Comparison of ENCODE assay signal across 16 cellular contexts in the genomic region with DNA sequence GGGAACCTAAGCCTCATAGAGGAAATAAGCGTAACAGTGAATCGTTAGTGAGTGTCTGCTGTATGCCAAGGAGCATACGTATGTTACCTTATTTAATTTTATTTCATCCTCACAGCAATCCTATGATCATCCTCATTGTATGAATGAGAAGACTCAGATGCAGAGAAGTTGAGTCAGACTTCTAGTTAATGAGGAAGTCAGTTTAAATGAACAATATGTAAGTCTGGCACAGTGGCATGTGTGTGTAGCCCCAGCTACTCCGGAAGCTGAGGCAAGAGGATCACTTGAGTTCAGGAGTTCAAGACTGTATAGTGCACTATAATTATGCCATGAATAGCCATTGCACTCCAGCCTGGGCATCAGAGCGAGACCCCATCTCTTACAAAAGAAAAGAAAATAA.
DNase-seq lines count a peak whose midpoint lies in the region; ATAC-seq, FAIRE-seq and TF ChIP-seq lines count a peak whose summit lies in the region.
"Had no signal": no experiment of that assay in that cellular context is flagged by ENCODE, and none has a peak within 500 bp of the region (broad histone marks: within the 10 kb centered on the region; RNA-seq: fewer than 3 reads in every experiment).

No MANE protein-coding gene starts in this region.

- no peaks in the 10 kb centered on the region for H3K79me2 ChIP-seq in H1 (ENCODE audit: control insufficient read depth in 1 of 2, insufficient read depth in 2 of 2, low read length in 2 of 2)
- H3K79me2 ChIP-seq in osteoblast (ENCODE audit: insufficient read depth, low read length) = no peaks in the 10 kb centered on the region

- H4K20me1 ChIP-seq in H1 (replicated peaks in 1 of 2; ENCODE audit: control insufficient read depth in 1 of 2, insufficient read depth in 2 of 2, low read length in 2 of 2) (no peaks in the 10 kb centered on the region), osteoblast (ENCODE audit: insufficient read depth, low read length) (no peaks in the 10 kb centered on the region)

- H2AFZ ChIP-seq in H1 (ENCODE audit: low read length) (peak overlapping the region; percentile 9; the same call in 1 of the 2 replicates), osteoblast (ENCODE audit: low read length) (peak overlapping the region; percentile 67)

- H3K27ac Mint-ChIP-seq in HFFc6 = peak overlapping the region; percentile 98
- H3K27ac Mint-ChIP-seq: activated naive CD4-positive, alpha-beta T cell treated with anti-CD3 and anti-CD28 coated beads for 36 hours had no signal

- H2BK12ac ChIP-seq in H1 (ENCODE audit: low read depth, low read length) = no peak overlapping the region

- no peak overlapping the region for H4K5ac ChIP-seq in H1 (ENCODE audit: insufficient read length, low read depth, low read length)

- TF ChIP-seq EP300 in H1 (IDR thresholded peaks at IDR 0.05; ENCODE audit: borderline replicate concordance in 1 of 2, low read depth in 2 of 2, low read length in 2 of 2) = no peak
- TF ChIP-seq EP300 in sigmoid colon (IDR thresholded peaks at IDR 0.05) = no peak

- H3K4ac ChIP-seq in H1 (replicated peaks; ENCODE audit: insufficient read length, low read depth, low read length) = no peak overlapping the region

- peaks cover 0 to 3% of the 10 kb centered on the region in 2 experiments; a peak in 1 of 4 replicates for H3K9me3 ChIP-seq in H1 (ENCODE audit: insufficient read depth in 2 of 2, low read depth in 1 of 2, low read length in 1 of 2)
- H3K9me3 ChIP-seq in osteoblast (ENCODE audit: low read depth, low read length) = no peaks in the 10 kb centered on the region
- H3K9me3 ChIP-seq in sigmoid colon = no peaks in the 10 kb centered on the region
- no peaks in the 10 kb centered on the region for H3K9me3 ChIP-seq in adrenal gland (replicated peaks in 1 of 3)
- H3K9me3 ChIP-seq: BE2C, Peyer's patch, psoas muscle had no signal

- no peaks in the 10 kb centered on the region for H3K27me3 ChIP-seq in H1 (replicated peaks in 1 of 4; ENCODE audit: control insufficient read depth in 3 of 4, extremely low read depth in 1 of 4, insufficient read depth in 3 of 4, low read length in 3 of 4)
- H3K27me3 ChIP-seq in osteoblast (ENCODE audit: insufficient read depth, low read length) = no peaks in the 10 kb centered on the region
- H3K27me3 ChIP-seq in sigmoid colon = no peaks in the 10 kb centered on the region
- H3K27me3 ChIP-seq in adrenal gland = no peaks in the 10 kb centered on the region
- H3K27me3 ChIP-seq: BE2C, Peyer's patch had no signal

- no peak overlapping the region for H4K91ac ChIP-seq in H1 (replicated peaks; ENCODE audit: insufficient read length, low read length)

- H3K36me3 ChIP-seq in H1 (ENCODE audit: control insufficient read depth in 2 of 4, insufficient read depth in 4 of 4, low read length in 3 of 4) (no peaks in the 10 kb centered on the region), osteoblast (ENCODE audit: insufficient read depth, low read length) (no peaks in the 10 kb centered on the region), sigmoid colon (no peaks in the 10 kb centered on the region), adrenal gland (replicated peaks in 1 of 2) (no peaks in the 10 kb centered on the region)
- H3K36me3 ChIP-seq: BE2C, Peyer's patch had no signal

- no peaks in the 10 kb centered on the region; the same call in 1 of the 2 replicates for H3K27me3 Mint-ChIP-seq in HFFc6 (ENCODE audit: insufficient read depth)
- H3K27me3 Mint-ChIP-seq: T-helper 17 cell had no signal

- H3K4me1 ChIP-seq in H1 (replicated peaks in 1 of 4; ENCODE audit: control insufficient read depth in 3 of 4, insufficient read depth in 4 of 4, low read length in 3 of 4) (no peaks in the 10 kb centered on the region), osteoblast (ENCODE audit: insufficient read depth, low read length) (peaks cover 49% of the 10 kb centered on the region), sigmoid colon (peaks cover 0 to 3% (median 0%) of the 10 kb centered on the region in 4 donors), adrenal gland (replicated peaks in 1 of 2) (peaks cover 0 to 5% of the 10 kb centered on the region in 2 donors)
- H3K4me1 ChIP-seq: BE2C, Peyer's patch had no signal

- intact Hi-C loops in sigmoid colon (cut with DNase I) = no loop called here
- intact Hi-C loops in adrenal gland (cut with DNase I) = loop anchor here (5.0 to 10.0 kb wide), 2 partner anchors 387 to 390 kb away; no protein-coding TSS in a partner anchor

- no peak overlapping the region for H2BK120ac ChIP-seq in H1 (replicated peaks; ENCODE audit: low read depth, low read length)

- 94% methylated on average over 5 of the region's 5 CpGs; no CpG with 5 or more reads in 1 of the 2 experiments for WGBS in H1 (ENCODE audit: extremely low coverage in 1 of 2, insufficient coverage in 1 of 2, insufficient read length in 1 of 2, insufficient replicate concordance in 2 of 2, low coverage in 1 of 2, low lambda C conversion rate in 2 of 2, missing lambda C conversion rate in 1 of 2), 2 experiments
- WGBS in sigmoid colon, 2 donors = 82 to 85% methylated on average over 5 of the region's 5 CpGs
- WGBS in adrenal gland, 4 donors = 62 to 81% (median 68%) methylated on average over 5 of the region's 5 CpGs

- H3K14ac ChIP-seq in H1 (ENCODE audit: insufficient read length) = no peak overlapping the region

- H2AK5ac ChIP-seq in H1 (ENCODE audit: low read depth, low read length) = no peak overlapping the region

- no peaks in the 10 kb centered on the region for H3K79me1 ChIP-seq in H1 (ENCODE audit: low read depth, low read length)

- CTCF ChIA-PET in H1 (lab: Charles Lee; ENCODE audit: partially characterized antibody) = interaction anchor here (0.7 to 2.1 kb wide), 7 partner anchors 22 to 1539 kb away, joined by 3 to 9 read pairs (median 3); no protein-coding TSS in a partner anchor

- no peak overlapping the region for H3K27ac ChIP-seq in H1 (ENCODE audit: low read depth, low read length)
- peak overlapping the region; percentile 46 for H3K27ac ChIP-seq in osteoblast (ENCODE audit: low read depth, low read length)
- H3K27ac ChIP-seq in sigmoid colon = no peak overlapping the region
- no peak overlapping the region for H3K27ac ChIP-seq in adrenal gland
- H3K27ac ChIP-seq: Peyer's patch, psoas muscle had no signal

- no peak overlapping the region for H4K8ac ChIP-seq in H1 (ENCODE audit: extremely low read depth, insufficient read depth, low read length)

- no peak overlapping the region for H2BK5ac ChIP-seq in H1 (ENCODE audit: low read depth, low read length)

- no peak for FAIRE-seq in H1 (lab: Jason Lieb, UNC)

- no peak overlapping the region; the same call in 1 of the 2 replicates for H3K4me3 Mint-ChIP-seq in HFFc6
- H3K4me3 Mint-ChIP-seq: activated naive CD4-positive, alpha-beta T cell treated with anti-CD3 and anti-CD28 coated beads for 36 hours; T-helper 17 cell had no signal

- H3K23ac ChIP-seq in H1 (ENCODE audit: insufficient read length) = no peak overlapping the region

- peaks cover 15% of the 10 kb centered on the region for H3K36me3 Mint-ChIP-seq in HFFc6 (ENCODE audit: low read depth)

- no peak overlapping the region for H3K4me3 ChIP-seq in H1 (ENCODE audit: extremely low read depth in 1 of 4, insufficient read depth in 2 of 4, low read depth in 3 of 4, low read length in 4 of 4)
- H3K4me3 ChIP-seq in osteoblast (ENCODE audit: insufficient read depth, low read length) = no peak overlapping the region
- H3K4me3 ChIP-seq in sigmoid colon = no peak overlapping the region
- no peak overlapping the region for H3K4me3 ChIP-seq in adrenal gland
- H3K4me3 ChIP-seq: Peyer's patch, psoas muscle had no signal

- peaks cover 6% of the 10 kb centered on the region; the same call in 1 of the 2 replicates for H3K9me3 Mint-ChIP-seq in HFFc6

- no peak overlapping the region for H2BK15ac ChIP-seq in H1 (ENCODE audit: low read length)

- H3K23me2 ChIP-seq in H1 (ENCODE audit: low read depth, low read length) = no peaks in the 10 kb centered on the region; the same call in 1 of the 2 replicates

- peaks cover 69% of the 10 kb centered on the region for H3K4me1 Mint-ChIP-seq in HFFc6 (ENCODE audit: low read depth)

- POLR2A ChIA-PET in H1 (lab: Charles Lee; ENCODE audit: partially characterized antibody) = no interaction called here

- no peak for TF ChIP-seq RAD21 in H1 (IDR thresholded peaks at IDR 0.05 in 1 of 2, conservative IDR thresholded peaks at IDR 0.05 in 1 of 2; ENCODE audit: low read depth in 2 of 2, low read length in 2 of 2)

- ATAC-seq in GM18517 (IDR thresholded peaks at IDR 0.05; ENCODE audit: unreplicated experiment) = no peak

- H2BK20ac ChIP-seq in H1 (ENCODE audit: low read length) = no peak overlapping the region

- H3K9ac ChIP-seq in H1 (replicated peaks in 1 of 4; ENCODE audit: extremely low read depth in 1 of 4, low read depth in 3 of 4, low read length in 3 of 4) = no peak overlapping the region

- H3K56ac ChIP-seq in H1 (replicated peaks; ENCODE audit: insufficient read length, low read depth, low read length) = no peak overlapping the region

- TF ChIP-seq CTCF in HFFc6 (IDR thresholded peaks at IDR 0.05) = no peak
- TF ChIP-seq CTCF in H1 (IDR thresholded peaks at IDR 0.05; ENCODE audit: control extremely low read depth in 1 of 3, insufficient read depth in 1 of 3, low read depth in 1 of 3, low read length in 3 of 3) = no peak
- no peak for TF ChIP-seq CTCF in osteoblast (IDR thresholded peaks at IDR 0.05; ENCODE audit: extremely low read depth, low read depth, low read length)
- TF ChIP-seq CTCF in sigmoid colon (IDR thresholded peaks at IDR 0.05) = no peak
- no peak for TF ChIP-seq CTCF in adrenal gland (IDR thresholded peaks at IDR 0.05)

- TF ChIP-seq POLR2A in H1 (IDR thresholded peaks at IDR 0.05; ENCODE audit: control extremely low read depth in 1 of 2, low read depth in 2 of 2, low read length in 2 of 2) (no peak), sigmoid colon (IDR thresholded peaks at IDR 0.05) (no peak), adrenal gland (IDR thresholded peaks at IDR 0.05) (no peak)

- no peak overlapping the region for H3K18ac ChIP-seq in H1 (ENCODE audit: extremely low read depth, low read length)

- no peak overlapping the region for H3K4me2 ChIP-seq in H1 (ENCODE audit: insufficient read depth in 1 of 2, low read depth in 2 of 2, low read length in 2 of 2)
- H3K4me2 ChIP-seq in osteoblast (ENCODE audit: insufficient read depth, low read length) = peak overlapping the region; percentile 74

- DNase-seq in HFFc6 (peak; percentile 51), OCI-M1 (lab: John Stamatoyannopoulos, UW) (peak; percentile 25), H1 (ENCODE audit: low read depth in 1 of 2, low spot score in 2 of 2) (no peak), osteoblast (ENCODE audit: insufficient read length, low spot score, missing footprints) (peak; percentile 74), putamen (ENCODE audit: low spot score) (no peak), sigmoid colon (no peak), adrenal gland (no peak)
- DNase-seq: activated CD4-positive, alpha-beta T cell treated with anti-CD3 and anti-CD28 coated beads for 4 hours; activated naive CD4-positive, alpha-beta T cell treated with anti-CD3 and anti-CD28 coated beads for 36 hours; BE2C; NCI-H2029; NCI-H524 treated with DMSO at 0.1 percent for 48 hours; Peyer's patch; psoas muscle had no signal

TF ChIP-seq in H1, 55 proteins besides CTCF, POLR2A, EP300 and RAD21 (continues in another document):
- TF ChIP-seq CEBPB (IDR thresholded peaks at IDR 0.05; ENCODE audit: low read depth, low read length) (no peak), JUN (IDR thresholded peaks at IDR 0.05; ENCODE audit: low read depth, low read length) (no peak)

Comparison
In these comparisons a context has a peak if more than half of its experiments do, and no peak if none do; other contexts are left out.
1. DNase-seq: peak in HFFc6 (single experiment), OCI-M1 (single experiment) and osteoblast (single experiment); none in H1 (0 of 2), putamen (single experiment), sigmoid colon (single experiment) and adrenal gland (0 of 7).